In the genomic region with DNA sequence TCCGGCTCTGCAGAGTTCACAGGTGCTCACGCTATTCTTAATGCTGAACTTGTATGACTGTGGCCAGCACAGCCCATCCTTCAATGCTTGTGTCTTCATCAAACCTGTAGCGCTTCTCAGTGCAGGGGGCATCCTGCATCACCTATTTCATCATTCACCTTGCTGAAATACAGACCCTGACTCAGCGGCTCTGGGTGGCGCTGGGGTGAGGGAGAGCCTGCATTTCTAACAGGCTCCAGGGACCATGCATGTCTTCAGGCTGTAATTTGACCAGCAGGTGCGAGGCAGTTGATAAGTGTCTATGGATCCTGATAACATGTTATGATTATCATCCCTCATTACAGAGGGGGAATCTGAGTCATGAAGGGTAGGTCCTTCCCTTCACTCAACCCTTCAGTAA, we compare ENCODE assay signal across 14 cellular contexts.
DNase-seq lines count a peak whose midpoint lies in the region; ATAC-seq and TF ChIP-seq lines count a peak whose summit lies in the region.
"Had no signal": no experiment of that assay in that cellular context is flagged by ENCODE, and none has a peak within 500 bp of the region (broad histone marks: within the 10 kb centered on the region; RNA-seq: fewer than 3 reads in every experiment).

No MANE protein-coding gene starts in this region.

- peak overlapping the region; percentile 7 for H3K27ac Mint-ChIP-seq in activated CD4-positive, alpha-beta T cell treated with anti-CD3 and anti-CD28 coated beads, Interleukin-2, amount 10 ng/mL, durations not matched to agents 7 days and 5 days
- peak overlapping the region in 6 of 10 donors; percentile 28 to 79 (median 50) for H3K27ac Mint-ChIP-seq in naive thymus-derived CD8-positive, alpha-beta T cell
- H3K27ac Mint-ChIP-seq in stimulated activated effector memory CD8-positive, alpha-beta T cell treated with anti-CD3 and anti-CD28 coated beads, Interleukin-12 subunit alpha, Interleukin-12 subunit beta, amount 100 ng/mL, for 72 hours = no peak overlapping the region

- no peak for DNase-seq in activated CD4-positive, alpha-beta T cell treated with anti-CD3 and anti-CD28 coated beads, Interleukin-2, amount 10 ng/mL, durations not matched to agents 7 days and 5 days
- no peak for DNase-seq in activated CD4-positive, alpha-beta T cell treated with anti-CD3 and anti-CD28 coated beads, Interleukin-2, amount 50 U/mL, for 4 hours
- DNase-seq in Peyer's patch (peak in 2 of 3 donors; percentile 13 to 42), epidermal melanocyte (ENCODE audit: insufficient read length, low spot score) (no peak)
- no peak for DNase-seq in naive thymus-derived CD8-positive, alpha-beta T cell
- no peak for DNase-seq in stimulated activated effector memory CD8-positive, alpha-beta T cell treated with anti-CD3 and anti-CD28 coated beads, Interleukin-12 subunit alpha, Interleukin-12 subunit beta, amount 100 ng/mL, for 72 hours (ENCODE audit: low spot score in 2 of 2)
- DNase-seq: activated gamma-delta T cell treated with Interleukin-2 at 50 U/mL for 16 hours, left ventricle myocardium inferior, MV-4-11, NCI-H2081 treated with DMSO at 0.1 percent for 48 hours, NCI-H524 treated with DMSO at 0.1 percent for 48 hours, SHP77 treated with DMSO at 0.1 percent for 48 hours, spleen had no signal

- no peak overlapping the region for H3K4me3 ChIP-seq in Peyer's patch
- H3K4me3 ChIP-seq: left ventricle myocardium inferior, spleen had no signal

- no peaks in the 10 kb centered on the region for H3K27me3 Mint-ChIP-seq in activated CD4-positive, alpha-beta T cell treated with anti-CD3 and anti-CD28 coated beads, Interleukin-2, amount 10 ng/mL, durations not matched to agents 7 days and 5 days
- H3K27me3 Mint-ChIP-seq in naive thymus-derived CD8-positive, alpha-beta T cell = no peaks in the 10 kb centered on the region

- peaks cover 73% of the 10 kb centered on the region for H3K4me1 Mint-ChIP-seq in activated CD4-positive, alpha-beta T cell treated with anti-CD3 and anti-CD28 coated beads, Interleukin-2, amount 10 ng/mL, durations not matched to agents 7 days and 5 days
- peaks cover 31 to 64% (median 46%) of the 10 kb centered on the region in 4 donors for H3K4me1 Mint-ChIP-seq in naive thymus-derived CD8-positive, alpha-beta T cell
- H3K4me1 Mint-ChIP-seq in stimulated activated effector memory CD8-positive, alpha-beta T cell treated with anti-CD3 and anti-CD28 coated beads, Interleukin-12 subunit alpha, Interleukin-12 subunit beta, amount 100 ng/mL, for 72 hours = peaks cover 57% of the 10 kb centered on the region

- no peaks in the 10 kb centered on the region for H3K27me3 ChIP-seq in Peyer's patch
- H3K27me3 ChIP-seq: spleen had no signal

- H3K9me3 ChIP-seq in Peyer's patch = no peaks in the 10 kb centered on the region
- H3K9me3 ChIP-seq: left ventricle myocardium inferior, spleen had no signal

- POLR2A ChIA-PET in activated CD4-positive, alpha-beta T cell treated with anti-CD3 and anti-CD28 coated beads, Interleukin-2, amount 10 ng/mL, durations not matched to agents 7 days and 5 days (lab: Charles Lee) = no interaction called here
- POLR2A ChIA-PET in naive thymus-derived CD8-positive, alpha-beta T cell (lab: Charles Lee) = interaction anchor here (0.7 kb wide), 1 partner anchor 89 kb away, joined by 4 read pairs; a partner anchor contains a TSS

- no peak overlapping the region for H3K4me3 Mint-ChIP-seq in activated CD4-positive, alpha-beta T cell treated with anti-CD3 and anti-CD28 coated beads, Interleukin-2, amount 10 ng/mL, durations not matched to agents 7 days and 5 days
- no peak overlapping the region for H3K4me3 Mint-ChIP-seq in naive thymus-derived CD8-positive, alpha-beta T cell
- H3K4me3 Mint-ChIP-seq in stimulated activated effector memory CD8-positive, alpha-beta T cell treated with anti-CD3 and anti-CD28 coated beads, Interleukin-12 subunit alpha, Interleukin-12 subunit beta, amount 100 ng/mL, for 72 hours = no peak overlapping the region

- no peak overlapping the region for H3K27ac ChIP-seq in Peyer's patch
- H3K27ac ChIP-seq: left ventricle myocardium inferior had no signal

- TF ChIP-seq POLR2A in Peyer's patch (IDR thresholded peaks at IDR 0.05) = no peak

- peak; percentile 20 for ATAC-seq in GM18498 (IDR thresholded peaks at IDR 0.05; ENCODE audit: unreplicated experiment)
- no peak for ATAC-seq in naive thymus-derived CD8-positive, alpha-beta T cell
- no peak for ATAC-seq in stimulated activated effector memory CD8-positive, alpha-beta T cell treated with anti-CD3 and anti-CD28 coated beads, Interleukin-12 subunit alpha, Interleukin-12 subunit beta, amount 100 ng/mL, for 72 hours

- no peaks in the 10 kb centered on the region for H3K9me3 Mint-ChIP-seq in activated CD4-positive, alpha-beta T cell treated with anti-CD3 and anti-CD28 coated beads, Interleukin-2, amount 10 ng/mL, durations not matched to agents 7 days and 5 days
- H3K9me3 Mint-ChIP-seq in naive thymus-derived CD8-positive, alpha-beta T cell = no peaks in the 10 kb centered on the region
- H3K9me3 Mint-ChIP-seq in stimulated activated effector memory CD8-positive, alpha-beta T cell treated with anti-CD3 and anti-CD28 coated beads, Interleukin-12 subunit alpha, Interleukin-12 subunit beta, amount 100 ng/mL, for 72 hours = no peaks in the 10 kb centered on the region

- no peaks in the 10 kb centered on the region for H3K4me1 ChIP-seq in Peyer's patch

- peaks cover 55% of the 10 kb centered on the region for H3K36me3 Mint-ChIP-seq in activated CD4-positive, alpha-beta T cell treated with anti-CD3 and anti-CD28 coated beads, Interleukin-2, amount 10 ng/mL, durations not matched to agents 7 days and 5 days (ENCODE audit: low read depth)
- H3K36me3 Mint-ChIP-seq in naive thymus-derived CD8-positive, alpha-beta T cell = peaks cover 0 to 39% (median 5%) of the 10 kb centered on the region in 3 donors
- peaks cover 51% of the 10 kb centered on the region for H3K36me3 Mint-ChIP-seq in stimulated activated effector memory CD8-positive, alpha-beta T cell treated with anti-CD3 and anti-CD28 coated beads, Interleukin-12 subunit alpha, Interleukin-12 subunit beta, amount 100 ng/mL, for 72 hours

- no peak for TF ChIP-seq CTCF in Peyer's patch (IDR thresholded peaks at IDR 0.05)

- peaks cover 0 to 19% (median 0%) of the 10 kb centered on the region in 3 donors for H3K36me3 ChIP-seq in Peyer's patch
- H3K36me3 ChIP-seq: left ventricle myocardium inferior had no signal

- CTCF ChIA-PET in activated CD4-positive, alpha-beta T cell treated with anti-CD3 and anti-CD28 coated beads, Interleukin-2, amount 10 ng/mL, durations not matched to agents 7 days and 5 days (lab: Charles Lee) = no interaction called here

Comparison
In these comparisons a context has a peak if more than half of its experiments do, and no peak if none do; other contexts are left out.
1. DNase-seq: peak in Peyer's patch (2 of 3); none in activated CD4-positive, alpha-beta T cell treated with anti-CD3 and anti-CD28 coated beads, Interleukin-2, amount 10 ng/mL, durations not matched to agents 7 days and 5 days (single experiment), activated CD4-positive, alpha-beta T cell treated with anti-CD3 and anti-CD28 coated beads, Interleukin-2, amount 50 U/mL, for 4 hours (0 of 2), naive thymus-derived CD8-positive, alpha-beta T cell (0 of 10), epidermal melanocyte (single experiment) and stimulated activated effector memory CD8-positive, alpha-beta T cell treated with anti-CD3 and anti-CD28 coated beads, Interleukin-12 subunit alpha, Interleukin-12 subunit beta, amount 100 ng/mL, for 72 hours (0 of 2).